Comparison of ENCODE assay signal across 28 cellular contexts in genomic region chr20:15674253-15675145, GRCh38.
A peak's percentile ranks its signal among the peaks of the same experiment; 100 is the strongest.
DNase-seq lines count a peak whose midpoint lies in the region; ATAC-seq, FAIRE-seq and TF ChIP-seq lines count a peak whose summit lies in the region.
"Had no signal": no experiment of that assay in that cellular context is flagged by ENCODE, and none has a peak within 500 bp of the region (broad histone marks: within the 10 kb centered on the region; RNA-seq: fewer than 3 reads in every experiment).

No MANE protein-coding gene starts in this region.

- peak; percentile 54 for FAIRE-seq in A549 (lab: Jason Lieb, UNC)
- FAIRE-seq: TTC549, urothelium cell line had no signal

- no peak for DNase-seq in A549 (ENCODE audit: low read depth in 1 of 2, low spot score in 1 of 2)
- DNase-seq in HFFc6 = no peak
- peak; percentile 73 for DNase-seq in NCI-H69 (lab: John Stamatoyannopoulos, UW)
- peak; percentile 18 for DNase-seq in fibroblast of mammary gland (ENCODE audit: low read depth)
- no peak for DNase-seq in omental fat pad (ENCODE audit: low spot score)
- no peak for DNase-seq in AG20443 (ENCODE audit: low spot score)
- DNase-seq: activated CD4-positive, alpha-beta memory T cell treated with anti-CD3 and anti-CD28 coated beads for 36 hours; activated effector memory CD4-positive, alpha-beta T cell treated with anti-CD3 and anti-CD28 coated beads, Interleukin-2, amount 50 U/mL, for 16 hours; activated naive CD8-positive, alpha-beta T cell treated with anti-CD3 and anti-CD28 coated beads, Interleukin-2, amount 10 ng/mL, durations not matched to agents 7 days and 5 days; C1 segment of cervical spinal cord; natural killer cell; NCI-H748 treated with DMSO at 0.1 percent for 48 hours; PC-3; SHP77 treated with DMSO at 0.1 percent for 48 hours; stimulated activated CD4-positive, alpha-beta T cell treated with anti-CD3 and anti-CD28 coated beads, Interleukin-4, amount 100 ng/mL, for 4 hours; stimulated activated naive CD4-positive, alpha-beta T cell; T-helper 1 cell; testis had no signal

- POLR2A ChIA-PET in A549 (lab: Yijun Ruan, JAX) = no interaction called here

- H3K4me3 ChIP-seq in A549 = no peak overlapping the region
- no peak overlapping the region for H3K4me3 ChIP-seq in fibroblast of mammary gland (ENCODE audit: control insufficient read depth, low read depth, low read length)
- H3K4me3 ChIP-seq: testis had no signal

- peak overlapping the region; percentile 44; the same call in 1 of the 2 replicates for H3K4me3 Mint-ChIP-seq in HFFc6
- H3K4me3 Mint-ChIP-seq: activated CD4-positive, alpha-beta memory T cell treated with anti-CD3 and anti-CD28 coated beads for 36 hours; activated naive CD8-positive, alpha-beta T cell treated with anti-CD3 and anti-CD28 coated beads, Interleukin-2, amount 10 ng/mL, durations not matched to agents 7 days and 5 days; IgD-negative memory B cell; mesothelial cell of epicardium; natural killer cell had no signal

- CTCF ChIA-PET in A549 (lab: Yijun Ruan, JAX) = no interaction called here

- TF ChIP-seq POLR2A in A549 (IDR thresholded peaks at IDR 0.05; ENCODE audit: low read length) = no peak

- peaks cover 16% of the 10 kb centered on the region; the same call in 1 of the 2 replicates for H3K36me3 Mint-ChIP-seq in HFFc6 (ENCODE audit: low read depth)
- H3K36me3 Mint-ChIP-seq: activated CD4-positive, alpha-beta memory T cell treated with anti-CD3 and anti-CD28 coated beads for 36 hours; activated naive CD8-positive, alpha-beta T cell treated with anti-CD3 and anti-CD28 coated beads, Interleukin-2, amount 10 ng/mL, durations not matched to agents 7 days and 5 days; IgD-negative memory B cell; natural killer cell had no signal

- H3K4me1 Mint-ChIP-seq in HFFc6 (ENCODE audit: low read depth) = peaks cover 64% of the 10 kb centered on the region
- H3K4me1 Mint-ChIP-seq: activated naive CD8-positive, alpha-beta T cell treated with anti-CD3 and anti-CD28 coated beads, Interleukin-2, amount 10 ng/mL, durations not matched to agents 7 days and 5 days; IgD-negative memory B cell; natural killer cell had no signal

- H3K4me2 ChIP-seq in A549 = no peak overlapping the region

- no peak for ATAC-seq in A549
- ATAC-seq in omental fat pad (ENCODE audit: low FRiP score) = no peak
- no peak for ATAC-seq in HG02840 (IDR thresholded peaks at IDR 0.05; ENCODE audit: low FRiP score, unreplicated experiment)
- no peak for ATAC-seq in GM21737 (IDR thresholded peaks at IDR 0.05; ENCODE audit: unreplicated experiment)
- ATAC-seq: activated CD4-positive, CD25-positive, alpha-beta regulatory T cell treated with anti-CD3 and anti-CD28 coated beads, Interleukin-2, amount 50 U/mL, for 24 hours; HCT116; left lobe of liver; natural killer cell; PC-3 had no signal

- no peak for TF ChIP-seq EP300 in A549 (IDR thresholded peaks at IDR 0.05)

- WGBS in A549 (ENCODE audit: missing lambda C conversion rate) = 73% methylated on average over 5 of the region's 5 CpGs

- H3K27ac ChIP-seq in A549 = no peak overlapping the region
- H3K27ac ChIP-seq: parathyroid adenoma, testis had no signal

- no peaks in the 10 kb centered on the region for H3K9me3 ChIP-seq in A549
- H3K9me3 ChIP-seq: testis had no signal

- no peaks in the 10 kb centered on the region for H3K27me3 Mint-ChIP-seq in HFFc6 (ENCODE audit: insufficient read depth)
- H3K27me3 Mint-ChIP-seq: activated CD4-positive, alpha-beta memory T cell treated with anti-CD3 and anti-CD28 coated beads for 36 hours; activated naive CD8-positive, alpha-beta T cell treated with anti-CD3 and anti-CD28 coated beads, Interleukin-2, amount 10 ng/mL, durations not matched to agents 7 days and 5 days; IgD-negative memory B cell had no signal

- TF ChIP-seq RAD21 in A549 (conservative IDR thresholded peaks at IDR 0.05 in 1 of 2, IDR thresholded peaks at IDR 0.05 in 1 of 2) = no peak

- no peaks in the 10 kb centered on the region for H3K4me1 ChIP-seq in A549
- H3K4me1 ChIP-seq: parathyroid adenoma, testis had no signal

- no peak for TF ChIP-seq CTCF in A549 (IDR thresholded peaks at IDR 0.05)
- TF ChIP-seq CTCF in HFFc6 (IDR thresholded peaks at IDR 0.05) = no peak
- TF ChIP-seq CTCF in fibroblast of mammary gland (conservative IDR thresholded peaks at IDR 0.05; ENCODE audit: control insufficient read depth, insufficient read depth, low read depth, low read length) = no peak
- TF ChIP-seq CTCF in omental fat pad (IDR thresholded peaks at IDR 0.05) = no peak

- peak overlapping the region; percentile 85 for H3K27ac Mint-ChIP-seq in HFFc6
- H3K27ac Mint-ChIP-seq: activated CD4-positive, alpha-beta memory T cell treated with anti-CD3 and anti-CD28 coated beads for 36 hours; activated naive CD8-positive, alpha-beta T cell treated with anti-CD3 and anti-CD28 coated beads, Interleukin-2, amount 10 ng/mL, durations not matched to agents 7 days and 5 days; IgD-negative memory B cell; natural killer cell had no signal

- H3K9me3 Mint-ChIP-seq in HFFc6 = peaks cover 5% of the 10 kb centered on the region; the same call in 1 of the 2 replicates
- H3K9me3 Mint-ChIP-seq: activated CD4-positive, alpha-beta memory T cell treated with anti-CD3 and anti-CD28 coated beads for 36 hours; IgD-negative memory B cell had no signal

TF ChIP-seq in A549, 52 proteins besides CTCF, POLR2A, EP300 and RAD21:
- TF ChIP-seq RFX5 (IDR thresholded peaks at IDR 0.05) (no peak), TP53 (CRISPR knock-in tag; IDR thresholded peaks at IDR 0.05) (no peak), ZC3H11A (IDR thresholded peaks at IDR 0.05) (no peak), MAFK (IDR thresholded peaks at IDR 0.05; ENCODE audit: partially characterized antibody) (peak; percentile 2)

Comparison
In these comparisons a context has a peak if more than half of its experiments do, and no peak if none do; other contexts are left out.
1. DNase-seq: peak in NCI-H69 (single experiment) and fibroblast of mammary gland (single experiment); none in A549 (0 of 2), HFFc6 (single experiment), omental fat pad (single experiment) and AG20443 (single experiment).